Comparison of ENCODE assay signal across 9 cellular contexts in the genomic region with DNA sequence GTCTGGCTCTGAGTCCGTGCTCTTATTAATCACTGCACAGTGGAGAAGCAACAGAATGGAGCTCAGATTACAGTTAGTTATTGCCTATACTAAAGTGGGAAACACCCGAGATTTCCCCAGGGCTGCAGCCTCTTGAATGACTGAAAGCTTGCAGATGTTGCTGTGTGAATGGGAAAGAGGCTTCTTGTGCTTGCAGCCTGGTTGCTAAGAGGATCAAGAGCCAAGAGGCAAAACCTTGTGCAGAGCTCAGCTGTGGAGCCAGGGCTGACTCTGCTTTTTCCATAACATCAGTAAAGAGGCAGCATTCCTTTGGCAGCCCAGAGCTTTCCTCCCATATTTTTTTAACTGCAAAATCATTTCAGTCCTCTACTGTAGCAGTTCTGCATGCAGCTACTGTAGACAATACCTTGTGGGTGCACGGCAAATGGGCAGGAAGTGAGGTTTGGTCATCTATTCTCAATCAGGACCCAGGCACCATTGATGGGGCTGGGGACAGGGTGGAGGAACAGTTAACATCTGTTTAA.
DNase-seq lines count a peak whose midpoint lies in the region; ATAC-seq lines count a peak whose summit lies in the region.
"Had no signal": no experiment of that assay in that cellular context is flagged by ENCODE, and none has a peak within 500 bp of the region (broad histone marks: within the 10 kb centered on the region; RNA-seq: fewer than 3 reads in every experiment).

No MANE protein-coding gene starts in this region.

- DNase-seq in NCI-H748 (lab: John Stamatoyannopoulos, UW; ENCODE audit: unreplicated experiment) = peak; percentile 47
- DNase-seq in NCI-H748 treated with DMSO at 0.1 percent for 48 hours (lab: John Stamatoyannopoulos, UW) = no peak
- DNase-seq in NCI-H1436 (lab: John Stamatoyannopoulos, UW) = peak; percentile 53
- peak; percentile 39 for DNase-seq in epidermal melanocyte (ENCODE audit: insufficient read length, low spot score)
- peak; percentile 88 for DNase-seq in skeletal muscle cell (ENCODE audit: low read depth)
- DNase-seq in NCI-H1048 (lab: John Stamatoyannopoulos, UW) = no peak
- no peak for DNase-seq in activated CD8-positive, alpha-beta memory T cell treated with anti-CD3 and anti-CD28 coated beads, Interleukin-2, amount 50 U/mL, for 48 hours

- no peak overlapping the region for H3K4me3 ChIP-seq in skeletal muscle cell (ENCODE audit: low read depth, low read length)
- H3K4me3 ChIP-seq: A549 had no signal

- no peak for ATAC-seq in HG02763 (IDR thresholded peaks at IDR 0.05; ENCODE audit: unreplicated experiment)
- ATAC-seq: A549 had no signal

Comparison
In these comparisons a context has a peak if more than half of its experiments do, and no peak if none do; other contexts are left out.
1. DNase-seq: peak in NCI-H748 (single experiment), NCI-H1436 (single experiment), epidermal melanocyte (single experiment) and skeletal muscle cell (single experiment); none in NCI-H748 treated with DMSO at 0.1 percent for 48 hours (single experiment), NCI-H1048 (single experiment) and activated CD8-positive, alpha-beta memory T cell treated with anti-CD3 and anti-CD28 coated beads, Interleukin-2, amount 50 U/mL, for 48 hours (single experiment).